In the genomic region with DNA sequence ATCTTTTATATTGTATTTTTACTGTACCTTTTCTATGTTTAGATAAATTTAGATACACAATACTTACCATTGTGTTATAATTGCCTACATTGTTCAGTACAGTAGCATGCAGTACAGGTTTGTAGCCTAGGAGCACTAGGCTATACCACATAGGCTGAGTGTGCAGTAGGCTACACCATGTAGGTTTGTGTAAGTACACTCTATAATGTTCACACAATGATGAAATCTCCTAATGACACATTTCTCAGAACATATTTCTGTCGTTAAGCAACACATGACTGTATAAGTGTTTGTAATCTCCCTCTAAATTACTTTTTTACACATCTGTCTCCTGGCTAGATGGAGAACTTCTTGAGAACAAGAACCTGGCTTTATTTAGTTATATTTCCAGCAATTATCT, we compare ENCODE assay signal across 19 cellular contexts. TPM values are rescaled to one million over a fixed set of nuclear protein-coding genes. Genes with fewer than 3 reads are reported as not detected.
A peak's percentile ranks its signal among the peaks of the same experiment; 100 is the strongest.
DNase-seq lines count a peak whose midpoint lies in the region; ATAC-seq and TF ChIP-seq lines count a peak whose summit lies in the region.
"Had no signal": no experiment of that assay in that cellular context is flagged by ENCODE, and none has a peak within 500 bp of the region (broad histone marks: within the 10 kb centered on the region; RNA-seq: fewer than 3 reads in every experiment).

No MANE protein-coding gene starts in this region.

- ATAC-seq in RWPE2 (ENCODE audit: low read depth) (peak; percentile 74), left lung (peak; percentile 76), HG03439 (IDR thresholded peaks at IDR 0.05; ENCODE audit: unreplicated experiment) (no peak)

- H3K4me3 ChIP-seq in RWPE2 (ENCODE audit: severe bottlenecking) (no peak overlapping the region), epithelial cell of esophagus (ENCODE audit: low read length) (no peak overlapping the region), left lung (no peak overlapping the region)

- H3K9me3 Mint-ChIP-seq in type B pancreatic cell: no peaks in the 10 kb centered on the region

- H3K36me3 ChIP-seq in RWPE2 (ENCODE audit: low read depth) (no peaks in the 10 kb centered on the region), left lung (no peaks in the 10 kb centered on the region)
- H3K36me3 ChIP-seq: BE2C had no signal

- H3K4me1 ChIP-seq in RWPE2 (ENCODE audit: insufficient read depth, poor library complexity, severe bottlenecking) (peaks cover 8% of the 10 kb centered on the region), left lung (no peaks in the 10 kb centered on the region)
- H3K4me1 ChIP-seq: BE2C had no signal

- TF ChIP-seq CTCF in RWPE2 (IDR thresholded peaks at IDR 0.05; ENCODE audit: poor library complexity, severe bottlenecking) (no peak), epithelial cell of esophagus (IDR thresholded peaks at IDR 0.05; ENCODE audit: insufficient read depth, low read depth, low read length, missing control alignments) (no peak), left lung (IDR thresholded peaks at IDR 0.05) (no peak), type B pancreatic cell (conservative IDR thresholded peaks at IDR 0.05) (no peak)

- no peaks in the 10 kb centered on the region for H3K36me3 Mint-ChIP-seq in type B pancreatic cell
- H3K36me3 Mint-ChIP-seq: CD4-positive, CD25-positive, alpha-beta regulatory T cell; CD8-positive, alpha-beta memory T cell had no signal

- H3K27ac ChIP-seq in RWPE2 (ENCODE audit: poor library complexity, severe bottlenecking): no peak overlapping the region
- no peak overlapping the region for H3K27ac ChIP-seq in left lung
- H3K27ac ChIP-seq: HL-60 had no signal

- DNase-seq in RWPE2 (ENCODE audit: low spot score) (no peak), epithelial cell of esophagus (ENCODE audit: low read depth) (peak; percentile 32), left lung (no peak), type B pancreatic cell (ENCODE audit: extremely low spot score, unreplicated experiment) (no peak), NCI-H345 treated with DMSO at 0.1 percent for 48 hours (lab: John Stamatoyannopoulos, UW; ENCODE audit: unreplicated experiment) (no peak), foreskin melanocyte (no peak)
- DNase-seq: ACHN; BE2C; C1 segment of cervical spinal cord; CD4-positive, CD25-positive, alpha-beta regulatory T cell; CD8-positive, alpha-beta memory T cell; COR-L47; DMS 273 treated with DMSO at 0.1 percent for 48 hours; GDM1; GOT3; H7 had no signal

- H3K4me1 Mint-ChIP-seq in type B pancreatic cell (ENCODE audit: unreplicated experiment): no peaks in the 10 kb centered on the region
- H3K4me1 Mint-ChIP-seq: CD4-positive, CD25-positive, alpha-beta regulatory T cell; CD8-positive, alpha-beta memory T cell had no signal

- intact Hi-C loops in left lung (cut with DNase I): no loop called here

- peaks cover 6% of the 10 kb centered on the region for H3K9me3 ChIP-seq in RWPE2 (ENCODE audit: severe bottlenecking)
- H3K9me3 ChIP-seq in left lung: peaks cover 0 to 21% of the 10 kb centered on the region in 2 donors

- no peak overlapping the region for H3K4me3 Mint-ChIP-seq in type B pancreatic cell
- H3K4me3 Mint-ChIP-seq: CD4-positive, CD25-positive, alpha-beta regulatory T cell; CD8-positive, alpha-beta memory T cell had no signal

- H3K27me3 ChIP-seq in RWPE2 (ENCODE audit: insufficient read depth, poor library complexity, severe bottlenecking) (no peaks in the 10 kb centered on the region), left lung (no peaks in the 10 kb centered on the region)
- H3K27me3 ChIP-seq: BE2C had no signal

- H3K27ac Mint-ChIP-seq in type B pancreatic cell: no peak overlapping the region
- H3K27ac Mint-ChIP-seq: CD4-positive, CD25-positive, alpha-beta regulatory T cell; CD8-positive, alpha-beta memory T cell had no signal

- H3K27me3 Mint-ChIP-seq in type B pancreatic cell: no peaks in the 10 kb centered on the region
- H3K27me3 Mint-ChIP-seq: CD4-positive, CD25-positive, alpha-beta regulatory T cell had no signal

RNA-seq across cellular contexts. Expression of gene UCHL1, which starts 40.3 kb away (rescaled TPM):
- total RNA-seq in left lung: 10 to 100 TPM; 26.5 to 31.6 TPM
- total RNA-seq in type B pancreatic cell (ENCODE audit: low replicate concordance): 45.1 and 183 TPM in 2 replicates
- total RNA-seq: CD4-positive, CD25-positive, alpha-beta regulatory T cell; HT1080 had no signal
